ENCODE assay signal across 21 cellular contexts in the genomic region with DNA sequence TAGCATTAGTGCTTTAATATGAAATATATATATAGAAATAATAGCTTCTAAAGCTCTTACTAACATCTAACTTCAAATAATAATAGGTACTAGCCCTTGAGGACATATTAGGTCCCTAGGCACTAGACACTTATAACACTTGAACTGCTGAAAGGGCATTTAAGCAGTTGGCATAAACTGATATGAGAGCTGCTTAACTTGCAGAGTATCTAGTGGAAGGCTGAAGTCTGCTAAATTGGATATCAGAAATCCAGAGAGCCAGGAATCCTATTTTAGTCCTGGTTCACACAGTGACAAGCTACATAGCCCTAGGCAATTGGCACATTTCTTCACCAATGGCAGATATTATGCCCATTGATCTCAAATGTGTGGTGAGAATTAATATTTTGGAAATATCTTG.
"Had no signal": no experiment of that assay in that cellular context is flagged by ENCODE, and none has a peak within 500 bp of the region (broad histone marks: within the 10 kb centered on the region; RNA-seq: fewer than 3 reads in every experiment).

No MANE protein-coding gene starts in this region.

- DNase-seq: cortex of kidney; effector memory CD8-positive, alpha-beta T cell; erythroblast; esophagus squamous epithelium; foreskin melanocyte; glutamatergic neuron; heart right ventricle; hippocampal formation; left colon; left ventricle myocardium superior; lower lobe of right lung; naive thymus-derived CD8-positive, alpha-beta T cell; nephron progenitor cell; nucleus accumbens; sigmoid colon; stimulated activated CD4-positive, alpha-beta T cell treated with anti-CD3 and anti-CD28 coated beads, Interleukin-2, amount 100 ng/mL, for 24 hours; stimulated activated CD4-positive, alpha-beta T cell treated with anti-CD3 and anti-CD28 coated beads, Interleukin-4, amount 100 ng/mL, for 24 hours; stimulated activated naive CD4-positive, alpha-beta T cell treated with Interleukin-2 at 50 U/mL for 16 hours; stomach; thyroid gland had no signal

- ATAC-seq: effector memory CD8-positive, alpha-beta T cell; heart right ventricle; left colon; left ventricle myocardium superior; lower lobe of right lung; naive thymus-derived CD8-positive, alpha-beta T cell; stimulated activated effector memory CD8-positive, alpha-beta T cell treated with anti-CD3 and anti-CD28 coated beads, Interleukin-12 subunit alpha, Interleukin-12 subunit beta, amount 100 ng/mL, for 72 hours had no signal
